In genomic region chr13:41059466-41059865, GRCh38 we compare ENCODE assay signal across 8 cellular contexts. TPM values are rescaled to one million over a fixed set of nuclear protein-coding genes. Genes with fewer than 3 reads are reported as not detected.
A peak's percentile ranks its signal among the peaks of the same experiment; 100 is the strongest.
DNase-seq lines count a peak whose midpoint lies in the region; ATAC-seq, FAIRE-seq and TF ChIP-seq lines count a peak whose summit lies in the region.

No MANE protein-coding gene starts in this region.

- peaks cover 5% of the 10 kb centered on the region for H3K36me3 Mint-ChIP-seq in activated T-cell treated with anti-CD3 and anti-CD28 coated beads, Interleukin-2, amount 50 U/mL, for 4 hours (ENCODE audit: insufficient read depth)

- no peaks in the 10 kb centered on the region for H3K9me3 Mint-ChIP-seq in activated T-cell treated with anti-CD3 and anti-CD28 coated beads, Interleukin-2, amount 50 U/mL, for 4 hours

- peak overlapping the region; percentile 95 for H3K27ac ChIP-seq in SU-DHL-6 (ENCODE audit: low read depth, low read length)
- H3K27ac ChIP-seq in rectal smooth muscle tissue (ENCODE audit: low read depth, low read length) = peak overlapping the region; percentile 98

- H3K4me1 Mint-ChIP-seq in activated T-cell treated with anti-CD3 and anti-CD28 coated beads, Interleukin-2, amount 50 U/mL, for 4 hours (ENCODE audit: low read depth) = peaks cover 66% of the 10 kb centered on the region

- H3K9ac ChIP-seq in SU-DHL-6 (ENCODE audit: low read length) (peak overlapping the region; percentile 91), rectal smooth muscle tissue (ENCODE audit: low read length) (peak overlapping the region; percentile 99)

- ATAC-seq in activated T-cell treated with anti-CD3 and anti-CD28 coated beads, Interleukin-2, amount 50 U/mL, for 4 hours = no peak
- ATAC-seq in GM18502 (IDR thresholded peaks at IDR 0.05; ENCODE audit: poor library complexity, unreplicated experiment) (no peak), GM18873 (IDR thresholded peaks at IDR 0.05; ENCODE audit: low FRiP score, unreplicated experiment) (no peak)

- peaks cover 28% of the 10 kb centered on the region for H3F3A ChIP-seq in SU-DHL-6 (ENCODE audit: insufficient read depth)

- no peak for TF ChIP-seq POLR2A in GM12892 (IDR thresholded peaks at IDR 0.05; ENCODE audit: low read depth, low read length)

- peaks cover 37% of the 10 kb centered on the region for H3K4me1 ChIP-seq in rectal smooth muscle tissue (ENCODE audit: control insufficient read depth, insufficient read depth, low read length)

- H2AFZ ChIP-seq in SU-DHL-6 (ENCODE audit: low read depth, low read length, severe bottlenecking) = peak overlapping the region; percentile 55

- peaks cover 14% of the 10 kb centered on the region; the same call in 1 of the 2 replicates for H3K36me3 ChIP-seq in SU-DHL-6 (ENCODE audit: low read length)
- H3K36me3 ChIP-seq in rectal smooth muscle tissue (ENCODE audit: control insufficient read depth, insufficient read depth, low read length) = no peaks in the 10 kb centered on the region

- no peak for DNase-seq in activated T-cell treated with anti-CD3 and anti-CD28 coated beads, Interleukin-2, amount 50 U/mL, for 4 hours
- DNase-seq in activated T-cell treated with anti-CD3 and anti-CD28 coated beads, Interleukin-2, amount 50 U/mL, for 1 hour = no peak
- DNase-seq in fibroblast of peridontal ligament (ENCODE audit: extremely low read depth) (peak; percentile 45), GM12892 (ENCODE audit: insufficient read length) (no peak)

- peak overlapping the region; percentile 98 for H3K4me3 ChIP-seq in SU-DHL-6 (ENCODE audit: insufficient read depth, low read length, poor library complexity, severe bottlenecking)
- peak overlapping the region; percentile 97 for H3K4me3 ChIP-seq in rectal smooth muscle tissue (ENCODE audit: low read length)

- H3K27me3 ChIP-seq in SU-DHL-6 (ENCODE audit: low read length) (no peaks in the 10 kb centered on the region), rectal smooth muscle tissue (ENCODE audit: control insufficient read depth, insufficient read depth, low read length) (no peaks in the 10 kb centered on the region)

- H3K9me2 ChIP-seq in SU-DHL-6 (replicated peaks; ENCODE audit: insufficient read depth, low read length) = no peaks in the 10 kb centered on the region

- H3K27me3 Mint-ChIP-seq in activated T-cell treated with anti-CD3 and anti-CD28 coated beads, Interleukin-2, amount 50 U/mL, for 4 hours (ENCODE audit: low read depth) = peaks cover 2% of the 10 kb centered on the region

- peak overlapping the region; percentile 96 for H3K4me2 ChIP-seq in SU-DHL-6 (ENCODE audit: low read depth, low read length, poor library complexity, severe bottlenecking)

- no peaks in the 10 kb centered on the region for H4K20me1 ChIP-seq in SU-DHL-6 (ENCODE audit: low read depth, low read length)

- FAIRE-seq in GM12892 (lab: Jason Lieb, UNC) = no peak

- H3K9me3 ChIP-seq in SU-DHL-6 (ENCODE audit: insufficient read depth, low read length) = no peaks in the 10 kb centered on the region

- peaks cover 95% of the 10 kb centered on the region for H3K79me2 ChIP-seq in SU-DHL-6 (ENCODE audit: insufficient read depth, low read length)

- peak overlapping the region; percentile 96 for H3K4me3 Mint-ChIP-seq in activated T-cell treated with anti-CD3 and anti-CD28 coated beads, Interleukin-2, amount 50 U/mL, for 4 hours

- TF ChIP-seq CTCF in SU-DHL-6 (IDR thresholded peaks at IDR 0.05; ENCODE audit: insufficient read depth, low read length, poor library complexity, severe bottlenecking) = no peak

RNA-seq across cellular contexts. Expression of gene WBP4, which starts 1.8 kb away (rescaled TPM):
- total RNA-seq in activated T-cell treated with anti-CD3 and anti-CD28 coated beads, Interleukin-2, amount 50 U/mL, for 4 hours = 10 to 100 TPM in 2 of 3 donors, 1 to 10 TPM in 1; 8.5 to 17.5 (median 13.9) TPM
- 19.7 TPM for polyA plus RNA-seq in GM12892 (2012; ENCODE audit: missing spikeins)

RNA-seq across cellular contexts. Expression of gene ELF1, which starts 40.4 kb away (rescaled TPM):
- 10 to 100 TPM; 49.0 to 56.6 (median 55.9) TPM for total RNA-seq in activated T-cell treated with anti-CD3 and anti-CD28 coated beads, Interleukin-2, amount 50 U/mL, for 4 hours
- 57.3 TPM for polyA plus RNA-seq in GM12892 (2012; ENCODE audit: missing spikeins)
